ENCODE assay signal across 1 cellular context in genomic region chr22:44037519-44038370, GRCh38.
TF ChIP-seq lines count a peak whose summit lies in the region.

No MANE protein-coding gene starts in this region.

TF ChIP-seq in GM23338, 12 proteins besides CTCF, POLR2A, EP300 and RAD21 (continued from another document):
- TF ChIP-seq, protein P1, sequence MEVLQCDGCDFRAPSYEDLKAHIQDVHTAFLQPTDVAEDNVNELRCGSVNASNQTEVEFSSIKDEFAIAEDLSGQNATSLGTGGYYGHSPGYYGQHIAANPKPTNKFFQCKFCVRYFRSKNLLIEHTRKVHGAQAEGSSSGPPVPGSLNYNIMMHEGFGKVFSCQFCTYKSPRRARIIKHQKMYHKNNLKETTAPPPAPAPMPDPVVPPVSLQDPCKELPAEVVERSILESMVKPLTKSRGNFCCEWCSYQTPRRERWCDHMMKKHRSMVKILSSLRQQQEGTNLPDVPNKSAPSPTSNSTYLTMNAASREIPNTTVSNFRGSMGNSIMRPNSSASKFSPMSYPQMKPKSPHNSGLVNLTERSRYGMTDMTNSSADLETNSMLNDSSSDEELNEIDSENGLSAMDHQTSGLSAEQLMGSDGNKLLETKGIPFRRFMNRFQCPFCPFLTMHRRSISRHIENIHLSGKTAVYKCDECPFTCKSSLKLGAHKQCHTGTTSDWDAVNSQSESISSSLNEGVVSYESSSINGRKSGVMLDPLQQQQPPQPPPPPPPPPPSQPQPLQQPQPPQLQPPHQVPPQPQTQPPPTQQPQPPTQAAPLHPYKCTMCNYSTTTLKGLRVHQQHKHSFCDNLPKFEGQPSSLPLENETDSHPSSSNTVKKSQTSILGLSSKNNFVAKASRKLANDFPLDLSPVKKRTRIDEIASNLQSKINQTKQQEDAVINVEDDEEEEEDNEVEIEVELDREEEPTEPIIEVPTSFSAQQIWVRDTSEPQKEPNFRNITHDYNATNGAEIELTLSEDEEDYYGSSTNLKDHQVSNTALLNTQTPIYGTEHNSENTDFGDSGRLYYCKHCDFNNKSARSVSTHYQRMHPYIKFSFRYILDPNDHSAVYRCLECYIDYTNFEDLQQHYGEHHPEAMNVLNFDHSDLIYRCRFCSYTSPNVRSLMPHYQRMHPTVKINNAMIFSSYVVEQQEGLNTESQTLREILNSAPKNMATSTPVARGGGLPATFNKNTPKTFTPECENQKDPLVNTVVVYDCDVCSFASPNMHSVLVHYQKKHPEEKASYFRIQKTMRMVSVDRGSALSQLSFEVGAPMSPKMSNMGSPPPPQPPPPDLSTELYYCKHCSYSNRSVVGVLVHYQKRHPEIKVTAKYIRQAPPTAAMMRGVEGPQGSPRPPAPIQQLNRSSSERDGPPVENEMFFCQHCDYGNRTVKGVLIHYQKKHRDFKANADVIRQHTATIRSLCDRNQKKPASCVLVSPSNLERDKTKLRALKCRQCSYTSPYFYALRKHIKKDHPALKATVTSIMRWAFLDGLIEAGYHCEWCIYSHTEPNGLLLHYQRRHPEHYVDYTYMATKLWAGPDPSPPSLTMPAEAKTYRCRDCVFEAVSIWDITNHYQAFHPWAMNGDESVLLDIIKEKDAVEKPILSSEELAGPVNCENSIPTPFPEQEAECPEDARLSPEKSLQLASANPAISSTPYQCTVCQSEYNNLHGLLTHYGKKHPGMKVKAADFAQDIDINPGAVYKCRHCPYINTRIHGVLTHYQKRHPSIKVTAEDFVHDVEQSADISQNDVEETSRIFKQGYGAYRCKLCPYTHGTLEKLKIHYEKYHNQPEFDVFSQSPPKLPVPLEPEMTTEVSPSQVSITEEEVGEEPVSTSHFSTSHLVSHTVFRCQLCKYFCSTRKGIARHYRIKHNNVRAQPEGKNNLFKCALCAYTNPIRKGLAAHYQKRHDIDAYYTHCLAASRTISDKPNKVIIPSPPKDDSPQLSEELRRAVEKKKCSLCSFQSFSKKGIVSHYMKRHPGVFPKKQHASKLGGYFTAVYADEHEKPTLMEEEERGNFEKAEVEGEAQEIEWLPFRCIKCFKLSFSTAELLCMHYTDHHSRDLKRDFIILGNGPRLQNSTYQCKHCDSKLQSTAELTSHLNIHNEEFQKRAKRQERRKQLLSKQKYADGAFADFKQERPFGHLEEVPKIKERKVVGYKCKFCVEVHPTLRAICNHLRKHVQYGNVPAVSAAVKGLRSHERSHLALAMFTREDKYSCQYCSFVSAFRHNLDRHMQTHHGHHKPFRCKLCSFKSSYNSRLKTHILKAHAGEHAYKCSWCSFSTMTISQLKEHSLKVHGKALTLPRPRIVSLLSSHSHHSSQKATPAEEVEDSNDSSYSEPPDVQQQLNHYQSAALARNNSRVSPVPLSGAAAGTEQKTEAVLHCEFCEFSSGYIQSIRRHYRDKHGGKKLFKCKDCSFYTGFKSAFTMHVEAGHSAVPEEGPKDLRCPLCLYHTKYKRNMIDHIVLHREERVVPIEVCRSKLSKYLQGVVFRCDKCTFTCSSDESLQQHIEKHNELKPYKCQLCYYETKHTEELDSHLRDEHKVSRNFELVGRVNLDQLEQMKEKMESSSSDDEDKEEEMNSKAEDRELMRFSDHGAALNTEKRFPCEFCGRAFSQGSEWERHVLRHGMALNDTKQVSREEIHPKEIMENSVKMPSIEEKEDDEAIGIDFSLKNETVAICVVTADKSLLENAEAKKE (CRISPR knock-in tag; IDR thresholded peaks at IDR 0.05), result no peak
- TF ChIP-seq ETS1 (IDR thresholded peaks at IDR 0.05) (no peak), EZH2phosphoT487 (IDR thresholded peaks at IDR 0.05; ENCODE audit: unreplicated experiment) (no peak)
TF ChIP-seq in GM23338: peak in this region for 0.
